14 cellular contexts compared by ENCODE assay signal in genomic region chr7:135161669-135162068, GRCh38. TPM values are rescaled to one million over a fixed set of nuclear protein-coding genes. Genes with fewer than 3 reads are reported as not detected.
DNase-seq lines count a peak whose midpoint lies in the region; ATAC-seq, FAIRE-seq and TF ChIP-seq lines count a peak whose summit lies in the region.
"Had no signal": no experiment of that assay in that cellular context is flagged by ENCODE, and none has a peak within 500 bp of the region (broad histone marks: within the 10 kb centered on the region; RNA-seq: fewer than 3 reads in every experiment).

No MANE protein-coding gene starts in this region.

- peaks cover 38% of the 10 kb centered on the region for H3K4me1 Mint-ChIP-seq in activated CD4-positive, alpha-beta T cell treated with anti-CD3 and anti-CD28 coated beads for 36 hours
- peaks cover 28% of the 10 kb centered on the region for H3K4me1 Mint-ChIP-seq in activated CD4-positive, alpha-beta memory T cell treated with anti-CD3 and anti-CD28 coated beads for 36 hours (ENCODE audit: low read depth)
- peaks cover 84% of the 10 kb centered on the region for H3K4me1 Mint-ChIP-seq in stimulated activated naive CD8-positive, alpha-beta T cell treated with anti-CD3 and anti-CD28 coated beads, Interleukin-15, amount 100 ng/mL, for 72 hours

- H3K4me3 Mint-ChIP-seq in activated CD4-positive, alpha-beta T cell treated with anti-CD3 and anti-CD28 coated beads for 36 hours = no peak overlapping the region
- no peak overlapping the region for H3K4me3 Mint-ChIP-seq in activated CD4-positive, alpha-beta memory T cell treated with anti-CD3 and anti-CD28 coated beads for 36 hours
- peak overlapping the region; percentile 20 to 34 for H3K4me3 Mint-ChIP-seq in stimulated activated naive CD8-positive, alpha-beta T cell treated with anti-CD3 and anti-CD28 coated beads, Interleukin-15, amount 100 ng/mL, for 72 hours

- no peaks in the 10 kb centered on the region for H3K27me3 Mint-ChIP-seq in activated CD4-positive, alpha-beta T cell treated with anti-CD3 and anti-CD28 coated beads for 36 hours
- no peaks in the 10 kb centered on the region for H3K27me3 Mint-ChIP-seq in activated CD4-positive, alpha-beta memory T cell treated with anti-CD3 and anti-CD28 coated beads for 36 hours
- no peaks in the 10 kb centered on the region for H3K27me3 Mint-ChIP-seq in stimulated activated naive CD8-positive, alpha-beta T cell treated with anti-CD3 and anti-CD28 coated beads, Interleukin-15, amount 100 ng/mL, for 72 hours

- no peak overlapping the region for H3K4me3 ChIP-seq in kidney (ENCODE audit: low read length in 2 of 2)

- H3K36me3 ChIP-seq in kidney (ENCODE audit: control insufficient read depth in 1 of 2, insufficient read depth in 2 of 2, low read length in 2 of 2) = peaks cover 13 to 17% of the 10 kb centered on the region in 2 donors

- no peak overlapping the region for H3K9ac ChIP-seq in kidney (ENCODE audit: low read length in 2 of 2)

- H3K4me1 ChIP-seq in kidney (ENCODE audit: control insufficient read depth in 1 of 2, insufficient read depth in 1 of 2, low read depth in 1 of 2, low read length in 2 of 2) = peaks cover 34 to 52% of the 10 kb centered on the region in 2 donors
- H3K4me1 ChIP-seq in foreskin keratinocyte = peaks cover 5% of the 10 kb centered on the region

- CTCF ChIA-PET in activated CD4-positive, alpha-beta T cell treated with anti-CD3 and anti-CD28 coated beads for 36 hours (lab: Charles Lee) = interaction anchor here (1.4 to 1.8 kb wide), 2 partner anchors 7 to 11 kb away, joined by 4 to 8 read pairs; no protein-coding TSS in a partner anchor
- CTCF ChIA-PET in activated CD4-positive, alpha-beta memory T cell treated with anti-CD3 and anti-CD28 coated beads for 36 hours (lab: Charles Lee) = interaction anchor here (2.7 kb wide), 1 partner anchor 8 kb away, joined by 27 read pairs; the partner anchor contains the start of gene CYREN

- H3K27ac ChIP-seq in kidney (ENCODE audit: low read depth in 2 of 2, low read length in 2 of 2) (peak overlapping the region; percentile 5 to 87), foreskin keratinocyte (no peak overlapping the region)

- intact Hi-C loops in activated CD4-positive, alpha-beta T cell treated with anti-CD3 and anti-CD28 coated beads for 36 hours (cut with DNase I, micrococcal nuclease) = no loop called here
- intact Hi-C loops in activated CD4-positive, alpha-beta memory T cell treated with anti-CD3 and anti-CD28 coated beads for 36 hours (cut with micrococcal nuclease) = loop anchor here (10.0 kb wide), 2 partner anchors 427 to 847 kb away; partner anchors contain the start of gene SLC35B4
- intact Hi-C loops in kidney (cut with DNase I) = no loop called here

- FAIRE-seq in kidney (lab: Jason Lieb, UNC) = no peak
- FAIRE-seq: colon, G401.6 had no signal

- H3K9me3 Mint-ChIP-seq in activated CD4-positive, alpha-beta T cell treated with anti-CD3 and anti-CD28 coated beads for 36 hours (ENCODE audit: low read depth) = peaks cover 15% of the 10 kb centered on the region
- peaks cover 17% of the 10 kb centered on the region for H3K9me3 Mint-ChIP-seq in activated CD4-positive, alpha-beta memory T cell treated with anti-CD3 and anti-CD28 coated beads for 36 hours
- peaks cover 21 to 36% of the 10 kb centered on the region in 2 donors for H3K9me3 Mint-ChIP-seq in stimulated activated naive CD8-positive, alpha-beta T cell treated with anti-CD3 and anti-CD28 coated beads, Interleukin-15, amount 100 ng/mL, for 72 hours

- peaks cover 0 to 2% of the 10 kb centered on the region in 2 donors for H3K9me3 ChIP-seq in kidney (ENCODE audit: control insufficient read depth in 1 of 2, low read length in 2 of 2)

- POLR2A ChIA-PET in activated CD4-positive, alpha-beta T cell treated with anti-CD3 and anti-CD28 coated beads for 36 hours (lab: Charles Lee) = no interaction called here
- POLR2A ChIA-PET in activated CD4-positive, alpha-beta memory T cell treated with anti-CD3 and anti-CD28 coated beads for 36 hours (lab: Charles Lee) = interaction anchor here (1.9 kb wide), 1 partner anchor 14 kb away, joined by 14 read pairs; the partner anchor contains the start of gene TMEM140

- H3K27ac Mint-ChIP-seq in activated CD4-positive, alpha-beta T cell treated with anti-CD3 and anti-CD28 coated beads for 36 hours = peak overlapping the region; percentile 81
- peak overlapping the region; percentile 85 for H3K27ac Mint-ChIP-seq in activated CD4-positive, alpha-beta memory T cell treated with anti-CD3 and anti-CD28 coated beads for 36 hours
- peak overlapping the region in 1 of 2 donors; percentile 71 for H3K27ac Mint-ChIP-seq in stimulated activated naive CD8-positive, alpha-beta T cell treated with anti-CD3 and anti-CD28 coated beads, Interleukin-15, amount 100 ng/mL, for 72 hours

- H3K36me3 Mint-ChIP-seq in activated CD4-positive, alpha-beta T cell treated with anti-CD3 and anti-CD28 coated beads for 36 hours (ENCODE audit: low read depth) = peaks cover 77% of the 10 kb centered on the region
- H3K36me3 Mint-ChIP-seq in activated CD4-positive, alpha-beta memory T cell treated with anti-CD3 and anti-CD28 coated beads for 36 hours = peaks cover 59% of the 10 kb centered on the region

- TF ChIP-seq CTCF in kidney (IDR thresholded peaks at IDR 0.05; ENCODE audit: borderline replicate concordance, extremely low read depth, insufficient read depth) = no peak
- no peak for TF ChIP-seq CTCF in foreskin keratinocyte (conservative IDR thresholded peaks at IDR 0.05)

- ATAC-seq in activated CD4-positive, alpha-beta T cell treated with anti-CD3 and anti-CD28 coated beads for 36 hours = no peak
- no peak for ATAC-seq in stimulated activated naive CD8-positive, alpha-beta T cell treated with anti-CD3 and anti-CD28 coated beads, Interleukin-15, amount 100 ng/mL, for 72 hours
- no peak for ATAC-seq in foreskin keratinocyte
- no peak for ATAC-seq in HG02798 (IDR thresholded peaks at IDR 0.05; ENCODE audit: poor library complexity, unreplicated experiment)

- no peaks in the 10 kb centered on the region for H3K27me3 ChIP-seq in foreskin keratinocyte

- no peak for DNase-seq in activated CD4-positive, alpha-beta T cell treated with anti-CD3 and anti-CD28 coated beads for 36 hours
- DNase-seq in activated CD4-positive, alpha-beta T cell treated with anti-CD3 and anti-CD28 coated beads, Interleukin-2, amount 50 U/mL, for 1 hour = no peak
- no peak for DNase-seq in activated CD4-positive, alpha-beta memory T cell treated with anti-CD3 and anti-CD28 coated beads for 36 hours
- DNase-seq in kidney = no peak
- DNase-seq in stimulated activated naive CD8-positive, alpha-beta T cell treated with anti-CD3 and anti-CD28 coated beads, Interleukin-15, amount 100 ng/mL, for 72 hours = no peak
- no peak for DNase-seq in NCI-H510A treated with DMSO at 0.1 percent for 48 hours (lab: John Stamatoyannopoulos, UW)
- DNase-seq in foreskin keratinocyte = no peak
- DNase-seq: ACHN; activated effector memory CD4-positive, alpha-beta T cell treated with anti-CD3 and anti-CD28 coated beads, Interleukin-2, amount 50 U/mL, for 16 hours; foreskin fibroblast; NCI-H2081 had no signal

RNA-seq across cellular contexts. Expression of gene CYREN, which starts 8.8 kb away (rescaled TPM):
- total RNA-seq in activated CD4-positive, alpha-beta T cell treated with anti-CD3 and anti-CD28 coated beads for 36 hours = 10 to 100 TPM; 32.6 to 40.5 TPM
- total RNA-seq in activated CD4-positive, alpha-beta memory T cell treated with anti-CD3 and anti-CD28 coated beads for 36 hours = 10 to 100 TPM; 41.6 to 43.6 TPM
- total RNA-seq in kidney (89.3 TPM), foreskin keratinocyte (59.5 and 67.1 TPM in 2 replicates)
- polyA plus RNA-seq in kidney (ENCODE audit: insufficient read depth, low read depth, low replicate concordance) (39.4 TPM), foreskin keratinocyte (46.6 and 53.0 TPM in 2 replicates)

RNA-seq across cellular contexts. Expression of gene TMEM140, which starts 13.8 kb away (rescaled TPM):
- total RNA-seq in activated CD4-positive, alpha-beta T cell treated with anti-CD3 and anti-CD28 coated beads for 36 hours = 10 to 100 TPM; 10.8 to 12.1 TPM
- 1 to 10 TPM; 8.6 to 10.0 TPM for total RNA-seq in activated CD4-positive, alpha-beta memory T cell treated with anti-CD3 and anti-CD28 coated beads for 36 hours
- total RNA-seq in kidney (31.3 TPM), foreskin keratinocyte (0.07 TPM in 1 of 2 replicates, not detected in the other)
- polyA plus RNA-seq in kidney (ENCODE audit: insufficient read depth, low read depth, low replicate concordance) (28.2 TPM), foreskin keratinocyte (0.04 TPM in 1 of 2 replicates, not detected in the other)

RNA-seq across cellular contexts. Expression of gene WDR91, which starts 49.7 kb away (rescaled TPM):
- total RNA-seq in activated CD4-positive, alpha-beta T cell treated with anti-CD3 and anti-CD28 coated beads for 36 hours = 10 to 100 TPM; 11.8 to 12.0 TPM
- total RNA-seq in activated CD4-positive, alpha-beta memory T cell treated with anti-CD3 and anti-CD28 coated beads for 36 hours = 10 to 100 TPM; 10.3 to 11.0 TPM
- 73.9 TPM for total RNA-seq in kidney
- polyA plus RNA-seq in kidney (ENCODE audit: insufficient read depth, low read depth, low replicate concordance) = 27.8 TPM
- 17.8 and 21.7 TPM in 2 replicates for total RNA-seq in foreskin keratinocyte
- 11.6 and 12.6 TPM in 2 replicates for polyA plus RNA-seq in foreskin keratinocyte

Comparison
In these comparisons a context has a peak if more than half of its experiments do, and no peak if none do; other contexts are left out.
1. H3K4me3 Mint-ChIP-seq: peak in stimulated activated naive CD8-positive, alpha-beta T cell treated with anti-CD3 and anti-CD28 coated beads, Interleukin-15, amount 100 ng/mL, for 72 hours (2 of 2); none in activated CD4-positive, alpha-beta T cell treated with anti-CD3 and anti-CD28 coated beads for 36 hours (single experiment) and activated CD4-positive, alpha-beta memory T cell treated with anti-CD3 and anti-CD28 coated beads for 36 hours (single experiment).